Comparison of ENCODE assay signal across 8 cellular contexts in the genomic region with DNA sequence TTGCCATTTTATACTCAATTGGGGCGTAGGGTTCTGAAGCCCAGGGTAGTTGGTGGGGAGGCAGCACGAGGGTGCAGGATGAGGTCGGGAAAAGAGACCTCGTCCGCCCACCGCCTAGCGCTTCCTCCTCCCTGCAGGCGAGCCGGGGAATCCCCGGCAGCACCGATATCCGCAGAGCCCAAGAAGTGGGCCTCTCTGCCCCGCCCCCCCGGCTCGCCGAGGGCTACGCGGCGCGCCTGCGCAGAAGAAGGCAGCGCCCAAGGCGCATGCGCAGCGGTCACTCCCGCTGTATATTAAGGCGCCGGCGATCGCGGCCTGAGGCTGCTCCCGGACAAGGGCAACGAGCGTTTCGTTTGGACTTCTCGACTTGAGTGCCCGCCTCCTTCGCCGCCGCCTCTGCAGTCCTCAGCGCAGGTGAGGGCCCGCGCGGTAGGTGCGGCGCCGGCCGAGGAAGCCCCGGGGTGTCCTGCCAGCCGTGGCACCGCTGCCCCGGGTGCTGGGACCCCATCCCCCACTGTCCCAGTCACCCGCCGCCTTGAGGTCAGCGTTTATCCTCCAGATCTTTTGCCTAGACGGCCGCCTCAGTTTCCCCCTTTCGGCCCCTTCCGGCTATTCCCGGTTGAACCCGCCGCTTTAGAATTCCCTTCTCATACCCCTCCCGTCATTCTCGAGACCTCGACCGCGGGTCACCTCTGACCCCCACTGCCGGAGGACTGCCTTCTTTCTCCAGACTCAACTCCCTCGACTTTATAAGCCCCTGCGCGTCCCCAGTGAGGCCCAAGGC. TPM values are rescaled to one million over a fixed set of nuclear protein-coding genes. Genes with fewer than 3 reads are reported as not detected.
DNase-seq lines count a peak whose midpoint lies in the region; ATAC-seq and TF ChIP-seq lines count a peak whose summit lies in the region.

A gene (plus strand): TSS at position 319 of the 784 bp plus-strand sequence. CDS start 1,082 bp downstream, outside the sequence.

- no peaks in the 10 kb centered on the region for H3K27me3 Mint-ChIP-seq in type B pancreatic cell

- H3K36me3 ChIP-seq in adipocyte (ENCODE audit: control insufficient read depth, insufficient read depth, low read length, severe bottlenecking) (peaks cover 23% of the 10 kb centered on the region), heart left ventricle (peaks cover 0 to 39% (median 37%) of the 10 kb centered on the region in 9 donors)

- peaks cover 25% of the 10 kb centered on the region for H3K4me1 Mint-ChIP-seq in type B pancreatic cell (ENCODE audit: unreplicated experiment)

- H3K9me3 ChIP-seq in adipocyte (ENCODE audit: control insufficient read depth, low read length) (no peaks in the 10 kb centered on the region), heart left ventricle (no peaks in the 10 kb centered on the region)

- ATAC-seq in HG02678 (IDR thresholded peaks at IDR 0.05; ENCODE audit: unreplicated experiment) (peak; percentile 70), heart left ventricle (peak; percentile 84 to 93 (median 86))

- TF ChIP-seq CTCF in GM12875 (IDR thresholded peaks at IDR 0.05; ENCODE audit: borderline replicate concordance, insufficient read depth, low read depth, low read length) (no peak), heart left ventricle (IDR thresholded peaks at IDR 0.05) (peak in 5 of 12 donors; percentile 7 to 31 (median 20)), type B pancreatic cell (conservative IDR thresholded peaks at IDR 0.05) (peak; percentile 70)

- peak within 1 kb of the TSS; percentile 93 for H3K27ac Mint-ChIP-seq in type B pancreatic cell

- peak within 1 kb of the TSS; percentile 53 to 96 (median 90) for H3K27ac ChIP-seq in heart left ventricle

- no peaks in the 10 kb centered on the region for H3K9me3 Mint-ChIP-seq in type B pancreatic cell

- intact Hi-C loops in heart left ventricle (cut with DNase I) (loop anchor here in 7 of 10 donors (1.0 to 5.0 kb wide), 5 partner anchors 36 to 46 kb away; a partner anchor contains a TSS), posterior cingulate gyrus (cut with DNase I) (loop anchor here (1.0 to 5.0 kb wide), 2 partner anchors 44 to 79 kb away; a partner anchor contains a TSS)

- H3K9ac ChIP-seq in adipocyte (ENCODE audit: low read length), result peak within 1 kb of the TSS; percentile 95

- H3K27me3 ChIP-seq in adipocyte (replicated peaks; ENCODE audit: control insufficient read depth, insufficient read depth, low read length) (no peaks in the 10 kb centered on the region), heart left ventricle (no peaks in the 10 kb centered on the region)

- peak within 1 kb of the TSS; percentile 99 for H3K4me3 Mint-ChIP-seq in type B pancreatic cell

- peak within 1 kb of the TSS; percentile 87 for H3K4me3 ChIP-seq in GM12875 (ENCODE audit: low read depth, low read length)
- H3K4me3 ChIP-seq in adipocyte (ENCODE audit: low read length), result peak within 1 kb of the TSS; percentile 91
- peak within 1 kb of the TSS; percentile 46 to 99 (median 84) for H3K4me3 ChIP-seq in heart left ventricle

- WGBS in heart left ventricle, 4 donors, result 0 to 1% (median 0%) methylated on average over 54 to 71 of the region's 71 CpGs

- peaks cover 9% of the 10 kb centered on the region for H3K36me3 Mint-ChIP-seq in type B pancreatic cell

- H3K4me1 ChIP-seq in adipocyte (ENCODE audit: control insufficient read depth, insufficient read depth, low read length) (peaks cover 68% of the 10 kb centered on the region), heart left ventricle (peaks cover 8 to 74% (median 63%) of the 10 kb centered on the region in 12 donors)

- DNase-seq in NCI-H128 (lab: John Stamatoyannopoulos, UW; ENCODE audit: unreplicated experiment) (peak; percentile 66), T follicular helper cell (ENCODE audit: low read depth) (peak; percentile 90), adipocyte (ENCODE audit: low read depth) (peak; percentile 97), heart left ventricle (peak; percentile 93 to 96 (median 93)), posterior cingulate gyrus (peak; percentile 75 to 98 (median 87)), type B pancreatic cell (ENCODE audit: extremely low spot score, unreplicated experiment) (peak; percentile 97)

- TF ChIP-seq POLR2A in heart left ventricle (IDR thresholded peaks at IDR 0.05), result peak; percentile 55 to 98

RNA-seq across cellular contexts. Expression of the gene that starts here (rescaled TPM):
- total RNA-seq in heart left ventricle, result 100 to 1,000 TPM in 8 of 9 donors, 10 to 100 TPM in 1; 77.9 to 213 (median 146) TPM
- 100 to 1,000 TPM; 107 to 132 TPM for polyA plus RNA-seq in heart left ventricle
- total RNA-seq in type B pancreatic cell (ENCODE audit: low replicate concordance), result 57.1 and 60.8 TPM in 2 replicates

Comparison
In these comparisons a context has a peak if more than half of its experiments do, and no peak if none do; other contexts are left out.
1. Peak in every context shown above with its lines: DNase-seq, ATAC-seq, H3K4me3 ChIP-seq and H3K27ac ChIP-seq.